Comparison of ENCODE assay signal across 22 cellular contexts in genomic region chr9:123344273-123345096, GRCh38. TPM values are rescaled to one million over a fixed set of nuclear protein-coding genes. Genes with fewer than 3 reads are reported as not detected.
DNase-seq lines count a peak whose midpoint lies in the region; ATAC-seq and TF ChIP-seq lines count a peak whose summit lies in the region.
"Had no signal": no experiment of that assay in that cellular context is flagged by ENCODE, and none has a peak within 500 bp of the region (broad histone marks: within the 10 kb centered on the region; RNA-seq: fewer than 3 reads in every experiment).

No MANE protein-coding gene starts in this region.

- peaks cover 39 to 65% (median 49%) of the 10 kb centered on the region in 3 donors for H3K4me1 Mint-ChIP-seq in naive B cell

- H3K9me3 Mint-ChIP-seq in naive B cell = no peaks in the 10 kb centered on the region
- H3K9me3 Mint-ChIP-seq: activated CD4-positive, alpha-beta T cell treated with anti-CD3 and anti-CD28 coated beads, Interleukin-2, amount 10 ng/mL, durations not matched to agents 24 days and 14 days had no signal

- H3K36me3 ChIP-seq in BLaER1 (no peaks in the 10 kb centered on the region), SK-N-MC (ENCODE audit: insufficient read depth, low read length) (no peaks in the 10 kb centered on the region)
- H3K36me3 ChIP-seq: gastroesophageal sphincter, vagina had no signal

- DNase-seq in SK-N-MC (ENCODE audit: low read depth, low spot score) (no peak), naive B cell (no peak), COR-L47 (lab: John Stamatoyannopoulos, UW) (no peak), midbrain (lab: John Stamatoyannopoulos, UW) (no peak), GM10248 (ENCODE audit: extremely low spot score) (no peak)
- DNase-seq: activated CD4-positive, alpha-beta T cell treated with anti-CD3 and anti-CD28 coated beads, Interleukin-2, amount 10 ng/mL, durations not matched to agents 24 days and 14 days; activated effector memory CD4-positive, alpha-beta T cell treated with anti-CD3 and anti-CD28 coated beads, Interleukin-2, amount 50 U/mL, for 16 hours; amygdala; central memory CD4-positive, alpha-beta T cell; DND-41; erythroblast; H7; NCI-H187; NCI-H226; stimulated activated CD8-positive, alpha-beta memory T cell treated with anti-CD3 and anti-CD28 coated beads, Interleukin-4, amount 100 ng/mL, for 48 hours had no signal

- peak overlapping the region; percentile 87 for H3K4me2 ChIP-seq in BLaER1
- H3K4me2 ChIP-seq: smooth muscle cell had no signal

- ATAC-seq in naive B cell (ENCODE audit: low read depth in 2 of 2) (no peak), HG03097 (IDR thresholded peaks at IDR 0.05; ENCODE audit: low FRiP score, unreplicated experiment) (no peak)
- ATAC-seq: gastroesophageal sphincter had no signal

- CTCF ChIA-PET in GM10248 (lab: Yijun Ruan, JAX) = interaction anchor here (1.0 to 3.8 kb wide), 6 partner anchors 9 to 880 kb away, joined by 3 to 28 read pairs (median 4); no protein-coding TSS in a partner anchor

- no peaks in the 10 kb centered on the region for H4K20me1 ChIP-seq in BLaER1

- peak overlapping the region; percentile 92 for H3K9ac ChIP-seq in BLaER1
- peak overlapping the region; percentile 45 for H3K9ac ChIP-seq in SK-N-MC (ENCODE audit: insufficient read length)

- no peak for TF ChIP-seq CTCF in GM10248 (IDR thresholded peaks at IDR 0.05; ENCODE audit: control extremely low read depth, extremely low read depth, low read depth, missing control alignments)

- peak; percentile 27 for TF ChIP-seq POLR2A in GM19099 (IDR thresholded peaks at IDR 0.05; ENCODE audit: extremely low read depth, insufficient read length, low read depth)

- peaks cover 84% of the 10 kb centered on the region for H3K4me1 ChIP-seq in BLaER1

- H3K27ac ChIP-seq in BLaER1 = peak overlapping the region; percentile 99
- H3K27ac ChIP-seq in SK-N-MC = peak overlapping the region; percentile 94
- H3K27ac ChIP-seq: vagina had no signal

- H3K36me3 Mint-ChIP-seq in naive B cell = no peaks in the 10 kb centered on the region

- H3K27ac Mint-ChIP-seq in naive B cell = peak overlapping the region in 5 of 6 donors; percentile 70 to 100 (median 100)
- H3K27ac Mint-ChIP-seq: activated CD4-positive, alpha-beta T cell treated with anti-CD3 and anti-CD28 coated beads, Interleukin-2, amount 10 ng/mL, durations not matched to agents 24 days and 14 days; progenitor cell of endocrine pancreas had no signal

- H3K4me3 ChIP-seq in BLaER1 = no peak overlapping the region; the same call in 1 of the 2 replicates
- H3K4me3 ChIP-seq in SK-N-MC = no peak overlapping the region
- H3K4me3 ChIP-seq: gastroesophageal sphincter, smooth muscle cell, vagina had no signal

- peak overlapping the region in 5 of 8 donors; percentile 69 to 85 (median 80) for H3K4me3 Mint-ChIP-seq in naive B cell
- H3K4me3 Mint-ChIP-seq: activated CD4-positive, alpha-beta T cell treated with anti-CD3 and anti-CD28 coated beads, Interleukin-2, amount 10 ng/mL, durations not matched to agents 24 days and 14 days had no signal

- POLR2A ChIA-PET in GM10248 (lab: Yijun Ruan, JAX) = interaction anchor here (0.7 kb wide), 1 partner anchor 604 kb away, joined by 7 read pairs; no protein-coding TSS in a partner anchor

- no peaks in the 10 kb centered on the region for H3K9me3 ChIP-seq in BLaER1
- H3K9me3 ChIP-seq in SK-N-MC (ENCODE audit: low read depth, low read length) = no peaks in the 10 kb centered on the region
- H3K9me3 ChIP-seq: gastroesophageal sphincter, vagina had no signal

- H3K27me3 ChIP-seq in BLaER1 = no peaks in the 10 kb centered on the region
- H3K27me3 ChIP-seq: vagina had no signal

- H3K27me3 Mint-ChIP-seq in naive B cell = no peaks in the 10 kb centered on the region
- H3K27me3 Mint-ChIP-seq: activated CD4-positive, alpha-beta T cell treated with anti-CD3 and anti-CD28 coated beads, Interleukin-2, amount 10 ng/mL, durations not matched to agents 24 days and 14 days had no signal

RNA-seq across cellular contexts. Expression of gene CRB2, which starts 11.5 kb away (rescaled TPM):
- under 1 TPM in 2 of 6 donors, not detected in 4; 0.09 to 0.12 TPM for polyA plus RNA-seq in naive B cell (ENCODE audit: low read depth in 6 of 6)
